21 cellular contexts compared by ENCODE assay signal in the genomic region with DNA sequence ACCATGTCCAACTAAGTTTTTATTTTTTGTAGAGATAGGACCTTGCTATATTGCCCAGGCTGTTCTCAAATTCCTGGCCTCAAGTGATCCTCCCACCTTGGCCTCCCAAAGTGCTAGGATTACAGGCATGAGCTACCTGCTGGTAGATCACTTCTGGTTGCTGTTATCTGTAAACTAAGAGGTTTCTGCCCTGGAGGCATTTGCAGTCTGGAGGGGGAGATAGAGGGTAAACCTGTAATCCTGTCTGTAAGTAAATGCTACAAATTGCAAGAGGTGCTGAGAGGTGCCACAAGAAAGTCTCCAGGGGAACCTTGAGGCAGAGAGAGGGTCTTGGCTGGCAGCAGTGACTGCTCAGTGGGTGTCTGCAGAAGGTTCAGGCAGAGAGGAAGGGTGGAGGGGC. TPM values are rescaled to one million over a fixed set of nuclear protein-coding genes. Genes with fewer than 3 reads are reported as not detected.
A peak's percentile ranks its signal among the peaks of the same experiment; 100 is the strongest.
DNase-seq lines count a peak whose midpoint lies in the region; ATAC-seq and TF ChIP-seq lines count a peak whose summit lies in the region.
"Had no signal": no experiment of that assay in that cellular context is flagged by ENCODE, and none has a peak within 500 bp of the region (broad histone marks: within the 10 kb centered on the region; RNA-seq: fewer than 3 reads in every experiment).

No MANE protein-coding gene starts in this region.

- DNase-seq in heart right ventricle: no peak
- DNase-seq in cardiac septum (ENCODE audit: low spot score): no peak
- peak; percentile 40 for DNase-seq in NCI-H226
- DNase-seq in mesothelial cell of epicardium (ENCODE audit: low spot score in 2 of 2, unreplicated experiment in 2 of 2): no peak
- DNase-seq in SW480 (ENCODE audit: low spot score): no peak
- DNase-seq in NCI-H2196 (lab: John Stamatoyannopoulos, UW; ENCODE audit: unreplicated experiment): no peak
- DNase-seq: AML-193; CD8-positive, alpha-beta T cell; GF-D8; Kasumi-1; NCI-H1417; NCI-H187; NCI-H2227 treated with DMSO at 0.1 percent for 48 hours; NCI-H510A treated with DMSO at 0.1 percent for 48 hours; NCI-H774 had no signal

- no peaks in the 10 kb centered on the region for H3K9me3 Mint-ChIP-seq in dendritic cell treated with granulocyte-macrophage colony-stimulating factor and Interleukin-4, amounts not matched to agents 40 ng/mL and 50 ng/mL, for 4 days
- H3K9me3 Mint-ChIP-seq in mesothelial cell of epicardium: no peaks in the 10 kb centered on the region
- H3K9me3 Mint-ChIP-seq: CD8-positive, alpha-beta T cell had no signal

- H3K4me3 ChIP-seq in heart right ventricle: no peak overlapping the region
- H3K4me3 ChIP-seq: MG63, SJSA1 had no signal

- H3K4me1 ChIP-seq in heart right ventricle: peaks cover 7 to 30% (median 19%) of the 10 kb centered on the region in 9 donors
- H3K4me1 ChIP-seq: SJSA1 had no signal

- H3K27me3 ChIP-seq in heart right ventricle: no peaks in the 10 kb centered on the region
- H3K27me3 ChIP-seq: MG63, SJSA1 had no signal

- peaks cover 27% of the 10 kb centered on the region for H3K4me1 Mint-ChIP-seq in dendritic cell treated with granulocyte-macrophage colony-stimulating factor and Interleukin-4, amounts not matched to agents 40 ng/mL and 50 ng/mL, for 4 days (ENCODE audit: low read depth)
- peaks cover 3% of the 10 kb centered on the region for H3K4me1 Mint-ChIP-seq in mesothelial cell of epicardium

- peaks cover 7% of the 10 kb centered on the region for H3K36me3 Mint-ChIP-seq in dendritic cell treated with granulocyte-macrophage colony-stimulating factor and Interleukin-4, amounts not matched to agents 40 ng/mL and 50 ng/mL, for 4 days (ENCODE audit: low read depth)
- no peaks in the 10 kb centered on the region for H3K36me3 Mint-ChIP-seq in mesothelial cell of epicardium
- H3K36me3 Mint-ChIP-seq: CD8-positive, alpha-beta T cell had no signal

- H3K9me3 ChIP-seq in heart right ventricle: no peaks in the 10 kb centered on the region
- H3K9me3 ChIP-seq: MG63, SJSA1 had no signal

- H3K27ac Mint-ChIP-seq in dendritic cell treated with granulocyte-macrophage colony-stimulating factor and Interleukin-4, amounts not matched to agents 40 ng/mL and 50 ng/mL, for 4 days: peak overlapping the region; percentile 83
- H3K27ac Mint-ChIP-seq in mesothelial cell of epicardium: no peak overlapping the region
- H3K27ac Mint-ChIP-seq: CD8-positive, alpha-beta T cell had no signal

- no peak overlapping the region for H3K4me3 Mint-ChIP-seq in dendritic cell treated with granulocyte-macrophage colony-stimulating factor and Interleukin-4, amounts not matched to agents 40 ng/mL and 50 ng/mL, for 4 days
- no peak overlapping the region for H3K4me3 Mint-ChIP-seq in mesothelial cell of epicardium
- H3K4me3 Mint-ChIP-seq: CD8-positive, alpha-beta T cell had no signal

- H3K36me3 ChIP-seq in heart right ventricle: no peaks in the 10 kb centered on the region
- H3K36me3 ChIP-seq: MG63, SJSA1 had no signal

- no peak for ATAC-seq in heart right ventricle
- ATAC-seq: CD8-positive, alpha-beta T cell; Panc1 had no signal

- H3K27ac ChIP-seq in heart right ventricle: peak overlapping the region in 7 of 10 donors; percentile 18 to 79 (median 63)
- H3K27ac ChIP-seq: SJSA1 had no signal

- no peak for TF ChIP-seq CTCF in heart right ventricle (IDR thresholded peaks at IDR 0.05)
- TF ChIP-seq CTCF in mesothelial cell of epicardium (IDR thresholded peaks at IDR 0.05; ENCODE audit: unreplicated experiment): no peak

- H3K27me3 Mint-ChIP-seq in dendritic cell treated with granulocyte-macrophage colony-stimulating factor and Interleukin-4, amounts not matched to agents 40 ng/mL and 50 ng/mL, for 4 days: peaks cover 5% of the 10 kb centered on the region
- H3K27me3 Mint-ChIP-seq in mesothelial cell of epicardium (ENCODE audit: low read depth): no peaks in the 10 kb centered on the region

- intact Hi-C loops in heart right ventricle (cut with DNase I): loop anchor here in 1 of 10 donors (2.0 to 5.0 kb wide), 3 partner anchors 30 to 81 kb away; partner anchors contain the start of gene GGTA1
- intact Hi-C loops in cardiac septum (cut with DNase I): no loop called here
- intact Hi-C loops in dendritic cell treated with granulocyte-macrophage colony-stimulating factor and Interleukin-4, amounts not matched to agents 40 ng/mL and 50 ng/mL, for 4 days (cut with micrococcal nuclease): no loop called here

RNA-seq across cellular contexts. Expression of gene GGTA1, which starts 29.0 kb away (rescaled TPM):
- total RNA-seq in heart right ventricle (10 to 100 TPM in 7 of 10 donors, 1 to 10 TPM in 3; 6.0 to 42.1 (median 13.9) TPM), cardiac septum (8.8 TPM), mesothelial cell of epicardium (0.22 TPM in 1 of 3 replicates, not detected in the others)
- polyA plus RNA-seq in heart right ventricle: 10 to 100 TPM in 1 of 2 donors, 1 to 10 TPM in 1; 3.0 to 34.9 TPM
- total RNA-seq: A172; CD8-positive, alpha-beta T cell; SJSA1 had no signal
- polyA plus RNA-seq: AG04450 had no signal
